28 cellular contexts compared by ENCODE assay signal in the genomic region with DNA sequence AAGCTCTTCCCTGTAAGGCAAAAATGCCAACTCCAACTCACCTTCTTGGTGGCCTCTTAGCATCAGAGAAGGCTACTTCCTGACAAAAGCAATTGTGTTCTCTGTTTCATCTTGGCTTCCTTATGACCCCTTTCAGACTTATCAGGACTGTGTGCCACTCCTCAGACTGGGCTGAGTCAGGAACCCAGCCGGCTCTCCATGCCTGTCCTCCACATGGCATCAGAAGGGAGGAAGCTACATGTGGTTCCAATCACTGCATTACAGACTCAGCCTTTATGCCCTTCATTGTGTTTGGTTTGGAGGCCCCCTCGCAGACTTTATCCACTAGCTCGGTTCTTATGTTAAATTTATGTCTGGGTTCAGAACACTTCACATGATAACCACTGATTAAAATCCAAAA.
"Had no signal": no experiment of that assay in that cellular context is flagged by ENCODE, and none has a peak within 500 bp of the region (broad histone marks: within the 10 kb centered on the region; RNA-seq: fewer than 3 reads in every experiment).

No MANE protein-coding gene starts in this region.

- H3K9me3 ChIP-seq: left ventricle myocardium inferior, pancreas, prostate gland, stomach, testis, thyroid gland, transverse colon, upper lobe of left lung, vagina had no signal

- ATAC-seq: naive thymus-derived CD4-positive, alpha-beta T cell; natural killer cell treated with Interleukin-12 subunit alpha and Interleukin-12 subunit beta and Interleukin-15 and Interleukin-18, amount 100 ng/mL, for 72 hours; pancreas; right cardiac atrium; sciatic nerve; stimulated activated naive B cell treated with anti-CD40 and anti-IgM and Interleukin-4, amounts not matched to agents 10 μg/mL and 1 μg/mL and 100 μg/mL, for 72 hours; stimulated activated naive CD8-positive, alpha-beta T cell treated with anti-CD3 and anti-CD28 coated beads, Interleukin-15, Interleukin-2, amounts not matched to agents 100 U/mL and 50 U/mL, for 24 hours had no signal

- DNase-seq: islet precursor cell; left ventricle myocardium inferior; mesendoderm; naive thymus-derived CD4-positive, alpha-beta T cell; nucleus accumbens; pancreas; posterior cingulate gyrus; retina; right cardiac atrium; stimulated activated CD4-positive, alpha-beta T cell treated with anti-CD3 and anti-CD28 coated beads, Interleukin-12 subunit alpha, Interleukin-12 subunit beta, amount 100 ng/mL, for 4 hours; stimulated activated CD4-positive, alpha-beta T cell treated with anti-CD3 and anti-CD28 coated beads, Interleukin-15, amount 100 ng/mL, for 24 hours; stimulated activated CD4-positive, alpha-beta T cell treated with anti-CD3 and anti-CD28 coated beads, Interleukin-2, amount 100 ng/mL, for 24 hours; stimulated activated CD4-positive, alpha-beta T cell treated with anti-CD3 and anti-CD28 coated beads, Interleukin-4, amount 100 ng/mL, for 1 hour; stimulated activated naive B cell treated with anti-CD40 and anti-IgM and Interleukin-4, amounts not matched to agents 10 μg/mL and 1 μg/mL and 100 μg/mL, for 72 hours; stimulated activated naive CD8-positive, alpha-beta T cell treated with anti-CD3 and anti-CD28 coated beads, Interleukin-15, Interleukin-2, amounts not matched to agents 100 U/mL and 50 U/mL, for 24 hours; stomach; testis; thyroid gland; transverse colon; upper lobe of left lung had no signal

- H3K4me1 ChIP-seq: left ventricle myocardium inferior, pancreas, prostate gland, stomach, testis, transverse colon, upper lobe of left lung, vagina had no signal

- H3K27ac Mint-ChIP-seq: mesothelial cell of epicardium; naive thymus-derived CD4-positive, alpha-beta T cell; natural killer cell treated with Interleukin-12 subunit alpha and Interleukin-12 subunit beta and Interleukin-15 and Interleukin-18, amount 100 ng/mL, for 72 hours; stimulated activated naive B cell treated with anti-CD40 and anti-IgM and Interleukin-4, amounts not matched to agents 10 μg/mL and 1 μg/mL and 100 μg/mL, for 72 hours had no signal

- H3K9me3 Mint-ChIP-seq: mesothelial cell of epicardium; natural killer cell treated with Interleukin-12 subunit alpha and Interleukin-12 subunit beta and Interleukin-15 and Interleukin-18, amount 100 ng/mL, for 72 hours; neural crest cell; stimulated activated naive B cell treated with anti-CD40 and anti-IgM and Interleukin-4, amounts not matched to agents 10 μg/mL and 1 μg/mL and 100 μg/mL, for 72 hours had no signal

- H3K36me3 ChIP-seq: left ventricle myocardium inferior, pancreas, prostate gland, stomach, thyroid gland, transverse colon, upper lobe of left lung, vagina had no signal

- H3K4me3 Mint-ChIP-seq: mesothelial cell of epicardium; naive thymus-derived CD4-positive, alpha-beta T cell; natural killer cell treated with Interleukin-12 subunit alpha and Interleukin-12 subunit beta and Interleukin-15 and Interleukin-18, amount 100 ng/mL, for 72 hours; neural crest cell; stimulated activated naive B cell treated with anti-CD40 and anti-IgM and Interleukin-4, amounts not matched to agents 10 μg/mL and 1 μg/mL and 100 μg/mL, for 72 hours had no signal

- H3K4me1 Mint-ChIP-seq: mesothelial cell of epicardium; naive thymus-derived CD4-positive, alpha-beta T cell; neural crest cell; stimulated activated naive B cell treated with anti-CD40 and anti-IgM and Interleukin-4, amounts not matched to agents 10 μg/mL and 1 μg/mL and 100 μg/mL, for 72 hours had no signal

- H3K4me3 ChIP-seq: left ventricle myocardium inferior, lung, pancreas, prostate gland, skin epidermis, stomach, testis, thyroid gland, transverse colon, upper lobe of left lung, vagina had no signal

- H3K36me3 Mint-ChIP-seq: mesothelial cell of epicardium; naive thymus-derived CD4-positive, alpha-beta T cell; natural killer cell treated with Interleukin-12 subunit alpha and Interleukin-12 subunit beta and Interleukin-15 and Interleukin-18, amount 100 ng/mL, for 72 hours; stimulated activated naive B cell treated with anti-CD40 and anti-IgM and Interleukin-4, amounts not matched to agents 10 μg/mL and 1 μg/mL and 100 μg/mL, for 72 hours had no signal
